Comparison of ENCODE assay signal across 23 cellular contexts in genomic region chr4:26700110-26700509, GRCh38.
DNase-seq lines count a peak whose midpoint lies in the region; ATAC-seq, FAIRE-seq and TF ChIP-seq lines count a peak whose summit lies in the region.
"Had no signal": no experiment of that assay in that cellular context is flagged by ENCODE, and none has a peak within 500 bp of the region (broad histone marks: within the 10 kb centered on the region; RNA-seq: fewer than 3 reads in every experiment).

No MANE protein-coding gene starts in this region.

- no peak for ATAC-seq in stimulated activated naive CD8-positive, alpha-beta T cell treated with anti-CD3 and anti-CD28 coated beads, Interleukin-15, Interleukin-2, amounts not matched to agents 100 U/mL and 50 U/mL, for 24 hours
- ATAC-seq in K562 = peak; percentile 20; the same call in 1 of the 3 replicates
- no peak for ATAC-seq in GM21717 (IDR thresholded peaks at IDR 0.05; ENCODE audit: unreplicated experiment)
- ATAC-seq: A549; CD8-positive, alpha-beta T cell had no signal

- H3K4me1 ChIP-seq in K562 (replicated peaks in 1 of 2; ENCODE audit: control insufficient read depth in 2 of 2, insufficient read depth in 2 of 2, low read length in 2 of 2) (peaks cover 0 to 19% of the 10 kb centered on the region in 2 experiments; a peak in 2 of 5 replicates), smooth muscle cell (ENCODE audit: low read depth) (no peaks in the 10 kb centered on the region), hepatocyte (ENCODE audit: insufficient read depth) (no peaks in the 10 kb centered on the region)
- H3K4me1 ChIP-seq: A549; BLaER1 treated with 17β-estradiol and CSF1 and Interleukin-3, amounts not matched to agents 10 nM and 100 nM had no signal

- H3K36me3 ChIP-seq in K562 (ENCODE audit: control insufficient read depth, insufficient read depth, low read length) (no peaks in the 10 kb centered on the region), smooth muscle cell (ENCODE audit: low read depth) (no peaks in the 10 kb centered on the region), hepatocyte (replicated peaks; ENCODE audit: insufficient read depth, low read depth) (no peaks in the 10 kb centered on the region)
- H3K36me3 ChIP-seq: BLaER1 treated with 17β-estradiol and CSF1 and Interleukin-3, amounts not matched to agents 10 nM and 100 nM had no signal

- no peak overlapping the region for H3K4me2 ChIP-seq in K562 (ENCODE audit: insufficient read depth, low read length)
- no peak overlapping the region for H3K4me2 ChIP-seq in smooth muscle cell
- no peak overlapping the region for H3K4me2 ChIP-seq in hepatocyte
- H3K4me2 ChIP-seq: A549; BLaER1 treated with 17β-estradiol and CSF1 and Interleukin-3, amounts not matched to agents 10 nM and 100 nM had no signal

- no peak for DNase-seq in stimulated activated naive CD8-positive, alpha-beta T cell treated with anti-CD3 and anti-CD28 coated beads, Interleukin-15, Interleukin-2, amounts not matched to agents 100 U/mL and 50 U/mL, for 24 hours
- DNase-seq in K562 (ENCODE audit: extremely low read depth in 1 of 4, low spot score in 3 of 4) = no peak
- no peak for DNase-seq in osteocyte (ENCODE audit: extremely low spot score, unreplicated experiment)
- no peak for DNase-seq in smooth muscle cell (lab: John Stamatoyannopoulos, UW; ENCODE audit: unreplicated experiment)
- DNase-seq in head of caudate nucleus = no peak
- DNase-seq in hepatocyte (ENCODE audit: low spot score) = no peak
- DNase-seq: AML-193; Caco-2; Calu3; CD4-positive, alpha-beta T cell; CD8-positive, alpha-beta T cell; DMS79 treated with DMSO at 0.1 percent for 48 hours; GF-D8 had no signal

- H3F3A ChIP-seq in smooth muscle cell (ENCODE audit: low read depth) = peaks cover 17% of the 10 kb centered on the region

- H2AFZ ChIP-seq in K562 (ENCODE audit: low read depth, low read length) = no peak overlapping the region
- H2AFZ ChIP-seq in smooth muscle cell (ENCODE audit: low read depth) = no peak overlapping the region
- H2AFZ ChIP-seq in hepatocyte = no peak overlapping the region

- H3K4me3 Mint-ChIP-seq in stimulated activated naive CD8-positive, alpha-beta T cell treated with anti-CD3 and anti-CD28 coated beads, Interleukin-15, Interleukin-2, amounts not matched to agents 100 ng/mL and 50 ng/mL, for 24 hours = no peak overlapping the region
- H3K4me3 Mint-ChIP-seq in osteocyte (ENCODE audit: unreplicated experiment) = no peak overlapping the region
- H3K4me3 Mint-ChIP-seq: B cell; CD4-positive, alpha-beta T cell; CD8-positive, alpha-beta T cell had no signal

- intact Hi-C loops in K562 (cut with micrococcal nuclease) = loop anchor here (5.0 kb wide), 1 partner anchor 113 kb away; no protein-coding TSS in a partner anchor
- intact Hi-C loops in head of caudate nucleus (cut with DNase I) = no loop called here

- POLR2A ChIA-PET in K562 (lab: Yijun Ruan, JAX) = no interaction called here

- H3K9me3 Mint-ChIP-seq in stimulated activated naive CD8-positive, alpha-beta T cell treated with anti-CD3 and anti-CD28 coated beads, Interleukin-15, Interleukin-2, amounts not matched to agents 100 ng/mL and 50 ng/mL, for 24 hours = peaks cover 3% of the 10 kb centered on the region
- H3K9me3 Mint-ChIP-seq in osteocyte (ENCODE audit: unreplicated experiment) = peaks cover 8% of the 10 kb centered on the region
- H3K9me3 Mint-ChIP-seq: CD4-positive, alpha-beta T cell had no signal

- peak; percentile 45; the same call in 1 of the 2 replicates for TF ChIP-seq EP300 in K562 (IDR thresholded peaks at IDR 0.05; ENCODE audit: low read length)

- no peaks in the 10 kb centered on the region for H3K27me3 Mint-ChIP-seq in stimulated activated naive CD8-positive, alpha-beta T cell treated with anti-CD3 and anti-CD28 coated beads, Interleukin-15, Interleukin-2, amounts not matched to agents 100 ng/mL and 50 ng/mL, for 24 hours
- no peaks in the 10 kb centered on the region for H3K27me3 Mint-ChIP-seq in osteocyte (ENCODE audit: unreplicated experiment)
- H3K27me3 Mint-ChIP-seq: B cell; CD4-positive, alpha-beta T cell had no signal

- H3K9me2 ChIP-seq in hepatocyte (replicated peaks; ENCODE audit: insufficient read depth) = no peaks in the 10 kb centered on the region

- TF ChIP-seq CTCF in K562 (IDR thresholded peaks at IDR 0.05 in 2 of 3, conservative IDR thresholded peaks at IDR 0.05 in 1 of 3; ENCODE audit: insufficient read depth in 2 of 3, low read depth in 1 of 3, low read length in 3 of 3) = no peak
- TF ChIP-seq CTCF in osteocyte (IDR thresholded peaks at IDR 0.05) = no peak
- no peak for TF ChIP-seq CTCF in smooth muscle cell (IDR thresholded peaks at IDR 0.05; ENCODE audit: borderline replicate concordance, insufficient read depth, poor library complexity, severe bottlenecking)
- no peak for TF ChIP-seq CTCF in hepatocyte (IDR thresholded peaks at IDR 0.05; ENCODE audit: poor library complexity)

- H3K27ac ChIP-seq in K562 (ENCODE audit: extremely low read depth, low read depth, low read length) (no peak overlapping the region), smooth muscle cell (ENCODE audit: low read depth) (peak overlapping the region; percentile 66), hepatocyte (no peak overlapping the region)
- H3K27ac ChIP-seq: 22Rv1; A549; BLaER1 treated with 17β-estradiol and CSF1 and Interleukin-3, amounts not matched to agents 10 nM and 100 nM; C4-2B had no signal

- WGBS in K562 (ENCODE audit: insufficient coverage, low coverage, missing lambda C conversion rate) = 23% methylated on average over 1 of the region's 1 CpG
- 76% methylated on average over 1 of the region's 1 CpG for WGBS in smooth muscle cell (ENCODE audit: low lambda C conversion rate)
- 71% methylated on average over 1 of the region's 1 CpG for WGBS in hepatocyte (ENCODE audit: low lambda C conversion rate, missing lambda C conversion rate)

- no peaks in the 10 kb centered on the region for H3K4me1 Mint-ChIP-seq in stimulated activated naive CD8-positive, alpha-beta T cell treated with anti-CD3 and anti-CD28 coated beads, Interleukin-15, Interleukin-2, amounts not matched to agents 100 ng/mL and 50 ng/mL, for 24 hours (ENCODE audit: low read depth)
- H3K4me1 Mint-ChIP-seq in osteocyte (ENCODE audit: unreplicated experiment) = no peaks in the 10 kb centered on the region
- H3K4me1 Mint-ChIP-seq: B cell had no signal

- no peak for FAIRE-seq in K562 (lab: Jason Lieb, UNC)
- FAIRE-seq: A549, D721Med, GM12891, GM19239 had no signal

- H3K27ac Mint-ChIP-seq in stimulated activated naive CD8-positive, alpha-beta T cell treated with anti-CD3 and anti-CD28 coated beads, Interleukin-15, Interleukin-2, amounts not matched to agents 100 ng/mL and 50 ng/mL, for 24 hours = peak overlapping the region; percentile 36
- peak overlapping the region; percentile 42 for H3K27ac Mint-ChIP-seq in osteocyte (ENCODE audit: unreplicated experiment)
- H3K27ac Mint-ChIP-seq: B cell; CD4-positive, alpha-beta T cell; CD8-positive, alpha-beta T cell had no signal

- CTCF ChIA-PET in K562 (lab: Yijun Ruan, JAX; ENCODE audit: low intra/inter-chr PET ratio) = no interaction called here

- H3K9ac ChIP-seq in K562 (ENCODE audit: insufficient read depth in 1 of 2, low read depth in 2 of 2, low read length in 2 of 2) = no peak overlapping the region
- no peak overlapping the region for H3K9ac ChIP-seq in smooth muscle cell (ENCODE audit: low read depth)
- H3K9ac ChIP-seq: BLaER1 treated with 17β-estradiol and CSF1 and Interleukin-3, amounts not matched to agents 10 nM and 100 nM had no signal

- no peaks in the 10 kb centered on the region for H3K9me3 ChIP-seq in K562 (replicated peaks; ENCODE audit: control insufficient read depth, insufficient read depth, low read depth, low read length)
- H3K9me3 ChIP-seq in smooth muscle cell (replicated peaks; ENCODE audit: low read depth) = no peaks in the 10 kb centered on the region
- H3K9me3 ChIP-seq in hepatocyte (ENCODE audit: low read depth) = no peaks in the 10 kb centered on the region
- H3K9me3 ChIP-seq: A549, Caco-2 had no signal

- H3K36me3 Mint-ChIP-seq in stimulated activated naive CD8-positive, alpha-beta T cell treated with anti-CD3 and anti-CD28 coated beads, Interleukin-15, Interleukin-2, amounts not matched to agents 100 ng/mL and 50 ng/mL, for 24 hours (ENCODE audit: low read depth) = peaks cover 2% of the 10 kb centered on the region
- peaks cover 21% of the 10 kb centered on the region for H3K36me3 Mint-ChIP-seq in osteocyte (ENCODE audit: unreplicated experiment)
- H3K36me3 Mint-ChIP-seq: CD8-positive, alpha-beta T cell had no signal

- no peak for TF ChIP-seq RAD21 in K562 (CRISPR knock-in tag; conservative IDR thresholded peaks at IDR 0.05 in 1 of 2, IDR thresholded peaks at IDR 0.05 in 1 of 2)

- no TSS peak for BruUV-seq in K562 (replicated peaks; lab: Mats Ljungman, UMichigan)

- H3K27me3 ChIP-seq in K562 (ENCODE audit: control insufficient read depth in 2 of 2, insufficient read depth in 2 of 2, low read length in 2 of 2) (no peaks in the 10 kb centered on the region), smooth muscle cell (ENCODE audit: low read depth) (no peaks in the 10 kb centered on the region), hepatocyte (no peaks in the 10 kb centered on the region)
- H3K27me3 ChIP-seq: BLaER1 treated with 17β-estradiol and CSF1 and Interleukin-3, amounts not matched to agents 10 nM and 100 nM had no signal

- H4K20me1 ChIP-seq in K562 (replicated peaks; ENCODE audit: control insufficient read depth, insufficient read depth, low read length) (no peaks in the 10 kb centered on the region), smooth muscle cell (ENCODE audit: low read depth) (no peaks in the 10 kb centered on the region), hepatocyte (ENCODE audit: insufficient read depth, poor library complexity, severe bottlenecking) (no peaks in the 10 kb centered on the region)
- H4K20me1 ChIP-seq: BLaER1 treated with 17β-estradiol and CSF1 and Interleukin-3, amounts not matched to agents 10 nM and 100 nM had no signal

- in situ Hi-C loops in K562 (cut with MboI) = no loop called here

- H3K4me3 ChIP-seq in K562 (no peak overlapping the region), smooth muscle cell (no peak overlapping the region), hepatocyte (no peak overlapping the region)
- H3K4me3 ChIP-seq: A549; BLaER1 treated with 17β-estradiol and CSF1 and Interleukin-3, amounts not matched to agents 10 nM and 100 nM had no signal

- H3K79me2 ChIP-seq in K562 (ENCODE audit: control insufficient read depth, insufficient read depth, low read length) (no peaks in the 10 kb centered on the region), smooth muscle cell (ENCODE audit: low read depth) (no peaks in the 10 kb centered on the region), hepatocyte (no peaks in the 10 kb centered on the region)

- no peak for TF ChIP-seq POLR2A in K562 (conservative IDR thresholded peaks at IDR 0.05)

- no peaks in the 10 kb centered on the region for H3K9me1 ChIP-seq in K562 (ENCODE audit: control insufficient read depth, insufficient read depth, low read length)

TF ChIP-seq in K562, 482 proteins besides CTCF, POLR2A, EP300 and RAD21 (continues in another document):
- no peak for TF ChIP-seq TAF1 (IDR thresholded peaks at IDR 0.05; ENCODE audit: control insufficient read depth, extremely low read depth, insufficient read depth, low read length, severe bottlenecking)
- no peak for TF ChIP-seq GABPB2 (CRISPR knock-in tag; conservative IDR thresholded peaks at IDR 0.05)
- no peak for TF ChIP-seq SNAPC5 (CRISPR knock-in tag; IDR thresholded peaks at IDR 0.05)
